In genomic region chr20:33061626-33062025, GRCh38 we compare ENCODE assay signal across 28 cellular contexts. TPM values are rescaled to one million over a fixed set of nuclear protein-coding genes. Genes with fewer than 3 reads are reported as not detected.
A peak's percentile ranks its signal among the peaks of the same experiment; 100 is the strongest.
DNase-seq lines count a peak whose midpoint lies in the region; ATAC-seq, FAIRE-seq and TF ChIP-seq lines count a peak whose summit lies in the region.
"Had no signal": no experiment of that assay in that cellular context is flagged by ENCODE, and none has a peak within 500 bp of the region (broad histone marks: within the 10 kb centered on the region; RNA-seq: fewer than 3 reads in every experiment).

No MANE protein-coding gene starts in this region.

- FAIRE-seq in H1 (lab: Jason Lieb, UNC), result no peak
- FAIRE-seq: A204.1, GM12891 had no signal

- no peaks in the 10 kb centered on the region for H3K79me1 ChIP-seq in H1 (ENCODE audit: low read depth, low read length)

- no peaks in the 10 kb centered on the region for H3K27me3 Mint-ChIP-seq in activated CD4-positive, alpha-beta memory T cell treated with anti-CD3 and anti-CD28 coated beads for 36 hours

- no peaks in the 10 kb centered on the region for H3K79me2 ChIP-seq in H1 (ENCODE audit: control insufficient read depth in 1 of 2, insufficient read depth in 2 of 2, low read length in 2 of 2)
- H3K79me2 ChIP-seq in mammary epithelial cell (ENCODE audit: insufficient read depth, low read length), result no peaks in the 10 kb centered on the region

- H2BK20ac ChIP-seq in H1 (ENCODE audit: low read length), result no peak overlapping the region

- H3K36me3 ChIP-seq in BLaER1 treated with 17β-estradiol and CSF1 and Interleukin-3, amounts not matched to agents 10 nM and 100 nM, result no peaks in the 10 kb centered on the region
- no peaks in the 10 kb centered on the region for H3K36me3 ChIP-seq in H1 (ENCODE audit: control insufficient read depth in 2 of 4, insufficient read depth in 4 of 4, low read length in 3 of 4)
- H3K36me3 ChIP-seq in mammary epithelial cell (ENCODE audit: insufficient read depth, low read length), result no peaks in the 10 kb centered on the region

- H2BK120ac ChIP-seq in H1 (replicated peaks; ENCODE audit: low read depth, low read length), result no peak overlapping the region

- no peak overlapping the region for H3K27ac Mint-ChIP-seq in activated CD4-positive, alpha-beta memory T cell treated with anti-CD3 and anti-CD28 coated beads for 36 hours
- H3K27ac Mint-ChIP-seq: CD8-positive, alpha-beta T cell; IgD-negative memory B cell had no signal

- peak overlapping the region in 10 of 11 experiments; percentile 31 to 72 (median 62); a peak in 19 of 22 replicates for H3K4me2 ChIP-seq in BLaER1 treated with 17β-estradiol and CSF1 and Interleukin-3, amounts not matched to agents 10 nM and 100 nM
- H3K4me2 ChIP-seq in H1 (ENCODE audit: insufficient read depth in 1 of 2, low read depth in 2 of 2, low read length in 2 of 2) (no peak overlapping the region), mammary epithelial cell (ENCODE audit: insufficient read depth, low read depth, low read length) (no peak overlapping the region)
- H3K4me2 ChIP-seq: KMS-11, PC-9 had no signal

- H4K8ac ChIP-seq in H1 (ENCODE audit: extremely low read depth, insufficient read depth, low read length), result no peak overlapping the region

- no peak overlapping the region; a peak in 1 of 22 replicates for H3K9ac ChIP-seq in BLaER1 treated with 17β-estradiol and CSF1 and Interleukin-3, amounts not matched to agents 10 nM and 100 nM
- H3K9ac ChIP-seq in H1 (replicated peaks in 1 of 4; ENCODE audit: extremely low read depth in 1 of 4, low read depth in 3 of 4, low read length in 3 of 4) (no peak overlapping the region), mammary epithelial cell (ENCODE audit: insufficient read depth, low read length) (no peak overlapping the region)
- H3K9ac ChIP-seq: KMS-11 had no signal

- no peaks in the 10 kb centered on the region for H3K4me1 Mint-ChIP-seq in activated CD4-positive, alpha-beta memory T cell treated with anti-CD3 and anti-CD28 coated beads for 36 hours (ENCODE audit: low read depth)

- no peaks in the 10 kb centered on the region for H3K27me3 ChIP-seq in BLaER1 treated with 17β-estradiol and CSF1 and Interleukin-3, amounts not matched to agents 10 nM and 100 nM
- no peaks in the 10 kb centered on the region for H3K27me3 ChIP-seq in H1 (replicated peaks in 1 of 4; ENCODE audit: control insufficient read depth in 3 of 4, extremely low read depth in 1 of 4, insufficient read depth in 3 of 4, low read length in 3 of 4)
- H3K27me3 ChIP-seq in mammary epithelial cell (ENCODE audit: insufficient read depth, low read length), result no peaks in the 10 kb centered on the region

- CTCF ChIA-PET in H1 (lab: Charles Lee; ENCODE audit: partially characterized antibody) (interaction anchor here (1.0 kb wide), 1 partner anchor 27 kb away, joined by 3 read pairs; no protein-coding TSS in a partner anchor), mammary epithelial cell (lab: Charles Lee; ENCODE audit: low non-redundant PET) (no interaction called here)
- CTCF ChIA-PET in activated CD4-positive, alpha-beta memory T cell treated with anti-CD3 and anti-CD28 coated beads for 36 hours (lab: Charles Lee), result no interaction called here

- POLR2A ChIA-PET in H1 (lab: Charles Lee; ENCODE audit: partially characterized antibody), result no interaction called here
- POLR2A ChIA-PET in activated CD4-positive, alpha-beta memory T cell treated with anti-CD3 and anti-CD28 coated beads for 36 hours (lab: Charles Lee), result no interaction called here

- no peaks in the 10 kb centered on the region for H4K20me1 ChIP-seq in BLaER1 treated with 17β-estradiol and CSF1 and Interleukin-3, amounts not matched to agents 10 nM and 100 nM
- no peaks in the 10 kb centered on the region for H4K20me1 ChIP-seq in H1 (replicated peaks in 1 of 2; ENCODE audit: control insufficient read depth in 1 of 2, insufficient read depth in 2 of 2, low read length in 2 of 2)
- H4K20me1 ChIP-seq in mammary epithelial cell (ENCODE audit: insufficient read depth, low read length), result no peaks in the 10 kb centered on the region

- no peak for TF ChIP-seq EP300 in H1 (IDR thresholded peaks at IDR 0.05; ENCODE audit: borderline replicate concordance in 1 of 2, low read depth in 2 of 2, low read length in 2 of 2)

- no peaks in the 10 kb centered on the region for H3K36me3 Mint-ChIP-seq in activated CD4-positive, alpha-beta memory T cell treated with anti-CD3 and anti-CD28 coated beads for 36 hours
- H3K36me3 Mint-ChIP-seq: CD8-positive, alpha-beta T cell; IgD-negative memory B cell had no signal

- in situ Hi-C loops in mammary epithelial cell (cut with MboI; ENCODE audit: low sequenced_read_pairs in 2 of 2), result no loop called here

- 89% methylated on average over 11 of the region's 15 CpGs; no CpG with 5 or more reads in 1 of the 2 experiments for WGBS in H1 (ENCODE audit: extremely low coverage in 1 of 2, insufficient coverage in 1 of 2, insufficient read length in 1 of 2, insufficient replicate concordance in 2 of 2, low coverage in 1 of 2, low lambda C conversion rate in 2 of 2, missing lambda C conversion rate in 1 of 2), 2 experiments
- WGBS in mammary epithelial cell (ENCODE audit: low coverage, missing lambda C conversion rate), result 65% methylated on average over 12 of the region's 15 CpGs

- 0 out of 2 replicates have a peak overlapping the region, but pooled peaks have one; percentile 8 for H2BK5ac ChIP-seq in H1 (ENCODE audit: low read depth, low read length)

- H2AK5ac ChIP-seq in H1 (ENCODE audit: low read depth, low read length), result no peak overlapping the region

- H2BK15ac ChIP-seq in H1 (ENCODE audit: low read length), result no peak overlapping the region

- dilution Hi-C loops in mammary epithelial cell (cut with HindIII; ENCODE audit: low sequenced_read_pairs), result loop anchor here (5.0 kb wide), 1 partner anchor 59 kb away; the partner anchor contains the start of gene SUN5

- no peak overlapping the region for H2BK12ac ChIP-seq in H1 (ENCODE audit: low read depth, low read length)

- H3K9me3 ChIP-seq in BLaER1 treated with 17β-estradiol and CSF1 and Interleukin-3, amounts not matched to agents 10 nM and 100 nM (replicated peaks in 1 of 11), result no peaks in the 10 kb centered on the region
- no peaks in the 10 kb centered on the region for H3K9me3 ChIP-seq in H1 (ENCODE audit: insufficient read depth in 2 of 2, low read depth in 1 of 2, low read length in 1 of 2)
- H3K9me3 ChIP-seq in mammary epithelial cell (replicated peaks; ENCODE audit: insufficient read depth, low read length), result no peaks in the 10 kb centered on the region
- H3K9me3 ChIP-seq: Caco-2 had no signal

- H3K4me1 ChIP-seq in BLaER1 treated with 17β-estradiol and CSF1 and Interleukin-3, amounts not matched to agents 10 nM and 100 nM, result peaks cover 0 to 45% (median 30%) of the 10 kb centered on the region in 10 experiments; a peak in 16 of 20 replicates
- no peaks in the 10 kb centered on the region for H3K4me1 ChIP-seq in H1 (replicated peaks in 1 of 4; ENCODE audit: control insufficient read depth in 3 of 4, insufficient read depth in 4 of 4, low read length in 3 of 4)
- no peaks in the 10 kb centered on the region for H3K4me1 ChIP-seq in mammary epithelial cell (ENCODE audit: insufficient read depth, low read length)
- H3K4me1 ChIP-seq: Caco-2 had no signal

- H3K27ac ChIP-seq in BLaER1 treated with 17β-estradiol and CSF1 and Interleukin-3, amounts not matched to agents 10 nM and 100 nM, result peak overlapping the region in 4 of 11 experiments; percentile 14 to 42 (median 23); a peak in 4 of 22 replicates
- H3K27ac ChIP-seq in H1 (ENCODE audit: low read depth, low read length) (no peak overlapping the region), mammary epithelial cell (ENCODE audit: insufficient read depth, low read depth, low read length) (no peak overlapping the region)
- H3K27ac ChIP-seq: C4-2B, KMS-11, PC-9 had no signal

- no peak overlapping the region for H3K4me3 Mint-ChIP-seq in activated CD4-positive, alpha-beta memory T cell treated with anti-CD3 and anti-CD28 coated beads for 36 hours
- H3K4me3 Mint-ChIP-seq: CD8-positive, alpha-beta T cell; IgD-negative memory B cell had no signal

- H3K56ac ChIP-seq in H1 (replicated peaks; ENCODE audit: insufficient read length, low read depth, low read length), result no peak overlapping the region

- no TSS peak for BruUV-seq in mammary epithelial cell (replicated peaks; lab: Mats Ljungman, UMichigan)

- no peaks in the 10 kb centered on the region for H3K23me2 ChIP-seq in H1 (ENCODE audit: low read depth, low read length)

- no peak overlapping the region for H4K91ac ChIP-seq in H1 (replicated peaks; ENCODE audit: insufficient read length, low read length)

- no peaks in the 10 kb centered on the region for H3K9me3 Mint-ChIP-seq in activated CD4-positive, alpha-beta memory T cell treated with anti-CD3 and anti-CD28 coated beads for 36 hours
- H3K9me3 Mint-ChIP-seq: CD8-positive, alpha-beta T cell; IgD-negative memory B cell had no signal

- H2AFZ ChIP-seq in H1 (ENCODE audit: low read length), result no peak overlapping the region
- no peak overlapping the region for H2AFZ ChIP-seq in mammary epithelial cell (ENCODE audit: low read depth, low read length)
- H2AFZ ChIP-seq: PC-9 had no signal

- DNase-seq in NCI-H524 treated with DMSO at 0.1 percent for 48 hours (lab: John Stamatoyannopoulos, UW) (peak; percentile 29), H1 (ENCODE audit: low read depth in 1 of 2, low spot score in 2 of 2) (no peak), retinal pigment epithelial cell (ENCODE audit: low read depth) (peak; percentile 35), mammary epithelial cell (no peak)
- DNase-seq in activated CD4-positive, alpha-beta memory T cell treated with anti-CD3 and anti-CD28 coated beads for 36 hours, result no peak
- DNase-seq: AML-193; Caco-2; CD8-positive, alpha-beta T cell; DMS 273 treated with DMSO at 0.1 percent for 48 hours; DMS79; GF-D8; GOT3; HCEC 1CT; MM.1S; NCI-H2029; NK-92 treated with Interleukin-12 subunit alpha and Interleukin-12 subunit beta, amount 100 ng/mL, for 24 hours; PC-9; Right ventricle myocardium superior had no signal

- no peak for TF ChIP-seq RAD21 in H1 (IDR thresholded peaks at IDR 0.05 in 1 of 2, conservative IDR thresholded peaks at IDR 0.05 in 1 of 2; ENCODE audit: low read depth in 2 of 2, low read length in 2 of 2)

- no peak overlapping the region for H3K4me3 ChIP-seq in BLaER1 treated with 17β-estradiol and CSF1 and Interleukin-3, amounts not matched to agents 10 nM and 100 nM
- no peak overlapping the region for H3K4me3 ChIP-seq in H1 (ENCODE audit: extremely low read depth in 1 of 4, insufficient read depth in 2 of 4, low read depth in 3 of 4, low read length in 4 of 4)
- H3K4me3 ChIP-seq in retinal pigment epithelial cell (ENCODE audit: low read length), result no peak overlapping the region
- H3K4me3 ChIP-seq in mammary epithelial cell (replicated peaks in 1 of 3; ENCODE audit: insufficient read depth in 1 of 3, low read depth in 2 of 3, low read length in 3 of 3), result no peak overlapping the region
- H3K4me3 ChIP-seq: PC-9 had no signal

- no peak for TF ChIP-seq CTCF in H1 (IDR thresholded peaks at IDR 0.05; ENCODE audit: control extremely low read depth in 1 of 3, insufficient read depth in 1 of 3, low read depth in 1 of 3, low read length in 3 of 3)
- TF ChIP-seq CTCF in retinal pigment epithelial cell (conservative IDR thresholded peaks at IDR 0.05; ENCODE audit: low read depth, low read length), result no peak
- TF ChIP-seq CTCF in mammary epithelial cell (conservative IDR thresholded peaks at IDR 0.05 in 1 of 2, IDR thresholded peaks at IDR 0.05 in 1 of 2; ENCODE audit: extremely low read depth in 1 of 2, insufficient read depth in 1 of 2, low read depth in 1 of 2, low read length in 2 of 2), result no peak

- no peak overlapping the region for H4K5ac ChIP-seq in H1 (ENCODE audit: insufficient read length, low read depth, low read length)

- no peak overlapping the region for H3K14ac ChIP-seq in H1 (ENCODE audit: insufficient read length)

- no peak overlapping the region for H3K4ac ChIP-seq in H1 (replicated peaks; ENCODE audit: insufficient read length, low read depth, low read length)

- no peak for ATAC-seq in HG03095 (IDR thresholded peaks at IDR 0.05; ENCODE audit: unreplicated experiment)
- ATAC-seq: CD8-positive, alpha-beta T cell had no signal

- intact Hi-C loops in mammary epithelial cell (cut with micrococcal nuclease), result no loop called here
- intact Hi-C loops in activated CD4-positive, alpha-beta memory T cell treated with anti-CD3 and anti-CD28 coated beads for 36 hours (cut with micrococcal nuclease), result no loop called here

- H3K18ac ChIP-seq in H1 (ENCODE audit: extremely low read depth, low read length), result no peak overlapping the region

- H3K23ac ChIP-seq in H1 (ENCODE audit: insufficient read length), result no peak overlapping the region

- TF ChIP-seq POLR2A in H1 (IDR thresholded peaks at IDR 0.05; ENCODE audit: control extremely low read depth in 1 of 2, low read depth in 2 of 2, low read length in 2 of 2), result no peak

RNA-seq across cellular contexts. Expression of gene BPIFB3, which starts 7.9 kb away (rescaled TPM):
- not detected in 2 replicates for total RNA-seq in H1 (2021; fragmentation: NEBNext Ultra II Directional; extraction: Animal tissue kit (Norgen Biotek cat#: 25700))
- polyA plus RNA-seq in H1 (2011; rRNA removed) (0.16 TPM in 1 of 2 replicates, not detected in the other), mammary epithelial cell (not detected)
- not detected for polyA plus RNA-seq in H1 (2011; cell fraction: cytosol; rRNA removed)
- 0.31 TPM for polyA plus RNA-seq in H1 (2011; cell fraction: nucleus; rRNA removed)
- not detected in 4 replicates for polyA plus RNA-seq in H1 (2012, experiment 1 of 2)
- polyA plus RNA-seq in H1 (2012, experiment 2 of 2), result not detected
- polyA plus RNA-seq in H1 (2013, experiment 1 of 2), result not detected
- not detected for polyA plus RNA-seq in H1 (2013, experiment 2 of 2)
- polyA minus RNA-seq in H1 (2011; rRNA and poly(A)+ RNA removed), result not detected in 2 replicates
- not detected for polyA minus RNA-seq in H1 (2011; cell fraction: cytosol; rRNA and poly(A)+ RNA removed)
- polyA minus RNA-seq in H1 (2011; cell fraction: nucleus; rRNA and poly(A)+ RNA removed), result not detected
- not detected for total RNA-seq in mammary epithelial cell
- polyA minus RNA-seq in mammary epithelial cell, result not detected
- not detected for total RNA-seq in activated CD4-positive, alpha-beta memory T cell treated with anti-CD3 and anti-CD28 coated beads for 36 hours
- total RNA-seq: Caco-2; CD8-positive, alpha-beta T cell; NCI-H460; PC-9; Right ventricle myocardium superior; RPMI7951; SK-MEL-5 had no signal
- polyA plus RNA-seq: IgD-negative memory B cell had no signal

RNA-seq across cellular contexts. Expression of gene BPIFB4, which starts 17.8 kb away (rescaled TPM):
- not detected in 2 replicates for total RNA-seq in H1 (2021; fragmentation: NEBNext Ultra II Directional; extraction: Animal tissue kit (Norgen Biotek cat#: 25700))
- polyA plus RNA-seq in H1 (2011; rRNA removed) (0.17 TPM in 1 of 2 replicates, not detected in the other), mammary epithelial cell (not detected)
- polyA plus RNA-seq in H1 (2011; cell fraction: cytosol; rRNA removed), result not detected
- polyA plus RNA-seq in H1 (2011; cell fraction: nucleus; rRNA removed), result 0.31 TPM
- polyA plus RNA-seq in H1 (2012, experiment 1 of 2), result 0.11 TPM in 1 of 4 replicates, not detected in the others
- not detected for polyA plus RNA-seq in H1 (2012, experiment 2 of 2)
- not detected for polyA plus RNA-seq in H1 (2013, experiment 1 of 2)
- polyA plus RNA-seq in H1 (2013, experiment 2 of 2), result 0.11 TPM
- not detected in 2 replicates for polyA minus RNA-seq in H1 (2011; rRNA and poly(A)+ RNA removed)
- polyA minus RNA-seq in H1 (2011; cell fraction: cytosol; rRNA and poly(A)+ RNA removed), result not detected
- not detected for polyA minus RNA-seq in H1 (2011; cell fraction: nucleus; rRNA and poly(A)+ RNA removed)
- total RNA-seq in mammary epithelial cell, result not detected
- not detected for polyA minus RNA-seq in mammary epithelial cell
- total RNA-seq in activated CD4-positive, alpha-beta memory T cell treated with anti-CD3 and anti-CD28 coated beads for 36 hours, result not detected
- total RNA-seq: Caco-2; CD8-positive, alpha-beta T cell; NCI-H460; PC-9; Right ventricle myocardium superior; RPMI7951; SK-MEL-5 had no signal
- polyA plus RNA-seq: IgD-negative memory B cell had no signal

RNA-seq across cellular contexts. Expression of gene BPIFB6, which starts 30.2 kb away (rescaled TPM):
- not detected in 2 replicates for total RNA-seq in H1 (2021; fragmentation: NEBNext Ultra II Directional; extraction: Animal tissue kit (Norgen Biotek cat#: 25700))
- polyA plus RNA-seq in H1 (2011; rRNA removed) (not detected in 2 replicates), mammary epithelial cell (not detected)
- not detected for polyA plus RNA-seq in H1 (2011; cell fraction: cytosol; rRNA removed)
- polyA plus RNA-seq in H1 (2011; cell fraction: nucleus; rRNA removed), result not detected
- polyA plus RNA-seq in H1 (2012, experiment 1 of 2), result not detected in 4 replicates
- polyA plus RNA-seq in H1 (2012, experiment 2 of 2), result not detected
- not detected for polyA plus RNA-seq in H1 (2013, experiment 1 of 2)
- polyA plus RNA-seq in H1 (2013, experiment 2 of 2), result not detected
- polyA minus RNA-seq in H1 (2011; rRNA and poly(A)+ RNA removed), result not detected in 2 replicates
- not detected for polyA minus RNA-seq in H1 (2011; cell fraction: cytosol; rRNA and poly(A)+ RNA removed)
- polyA minus RNA-seq in H1 (2011; cell fraction: nucleus; rRNA and poly(A)+ RNA removed), result not detected
- not detected for total RNA-seq in mammary epithelial cell
- not detected for polyA minus RNA-seq in mammary epithelial cell
- not detected for total RNA-seq in activated CD4-positive, alpha-beta memory T cell treated with anti-CD3 and anti-CD28 coated beads for 36 hours
- total RNA-seq: Caco-2; CD8-positive, alpha-beta T cell; NCI-H460; PC-9; Right ventricle myocardium superior; RPMI7951; SK-MEL-5 had no signal
- polyA plus RNA-seq: IgD-negative memory B cell had no signal

RNA-seq across cellular contexts. Expression of gene BPIFB2, which starts 54.1 kb away (rescaled TPM):
- total RNA-seq in H1 (2021; fragmentation: NEBNext Ultra II Directional; extraction: Animal tissue kit (Norgen Biotek cat#: 25700)), result not detected in 2 replicates
- not detected in 2 replicates for polyA plus RNA-seq in H1 (2011; rRNA removed)
- 0.62 TPM for polyA plus RNA-seq in H1 (2011; cell fraction: cytosol; rRNA removed)
- polyA plus RNA-seq in H1 (2011; cell fraction: nucleus; rRNA removed), result not detected
- not detected in 4 replicates for polyA plus RNA-seq in H1 (2012, experiment 1 of 2)
- polyA plus RNA-seq in H1 (2012, experiment 2 of 2), result 0.13 TPM
- not detected for polyA plus RNA-seq in H1 (2013, experiment 1 of 2)
- not detected for polyA plus RNA-seq in H1 (2013, experiment 2 of 2)
- 0.15 TPM in 1 of 2 replicates, not detected in the other for polyA minus RNA-seq in H1 (2011; rRNA and poly(A)+ RNA removed)
- polyA minus RNA-seq in H1 (2011; cell fraction: cytosol; rRNA and poly(A)+ RNA removed), result not detected
- not detected for polyA minus RNA-seq in H1 (2011; cell fraction: nucleus; rRNA and poly(A)+ RNA removed)
- not detected for total RNA-seq in mammary epithelial cell
- polyA plus RNA-seq in mammary epithelial cell, result not detected
- not detected for polyA minus RNA-seq in mammary epithelial cell
- total RNA-seq in activated CD4-positive, alpha-beta memory T cell treated with anti-CD3 and anti-CD28 coated beads for 36 hours, result not detected
- total RNA-seq: Caco-2; CD8-positive, alpha-beta T cell; NCI-H460; PC-9; Right ventricle myocardium superior; RPMI7951; SK-MEL-5 had no signal
- polyA plus RNA-seq: IgD-negative memory B cell had no signal

RNA-seq across cellular contexts. Expression of gene SUN5, which starts 57.4 kb away (rescaled TPM):
- not detected in 2 replicates for total RNA-seq in H1 (2021; fragmentation: NEBNext Ultra II Directional; extraction: Animal tissue kit (Norgen Biotek cat#: 25700))
- polyA plus RNA-seq in H1 (2011; rRNA removed) (not detected in 2 replicates), mammary epithelial cell (not detected)
- not detected for polyA plus RNA-seq in H1 (2011; cell fraction: cytosol; rRNA removed)
- polyA plus RNA-seq in H1 (2011; cell fraction: nucleus; rRNA removed), result not detected
- not detected in 4 replicates for polyA plus RNA-seq in H1 (2012, experiment 1 of 2)
- polyA plus RNA-seq in H1 (2012, experiment 2 of 2), result not detected
- polyA plus RNA-seq in H1 (2013, experiment 1 of 2), result not detected
- polyA plus RNA-seq in H1 (2013, experiment 2 of 2), result not detected
- polyA minus RNA-seq in H1 (2011; rRNA and poly(A)+ RNA removed), result not detected in 2 replicates
- not detected for polyA minus RNA-seq in H1 (2011; cell fraction: cytosol; rRNA and poly(A)+ RNA removed)
- not detected for polyA minus RNA-seq in H1 (2011; cell fraction: nucleus; rRNA and poly(A)+ RNA removed)
- not detected for total RNA-seq in mammary epithelial cell
- not detected for polyA minus RNA-seq in mammary epithelial cell
- total RNA-seq in activated CD4-positive, alpha-beta memory T cell treated with anti-CD3 and anti-CD28 coated beads for 36 hours, result not detected
- total RNA-seq: Caco-2; CD8-positive, alpha-beta T cell; NCI-H460; PC-9; Right ventricle myocardium superior; RPMI7951; SK-MEL-5 had no signal
- polyA plus RNA-seq: IgD-negative memory B cell had no signal

Comparison
In these comparisons a context has a peak if more than half of its experiments do, and no peak if none do; other contexts are left out.
1. H3K4me2 ChIP-seq: peak in BLaER1 treated with 17β-estradiol and CSF1 and Interleukin-3, amounts not matched to agents 10 nM and 100 nM (10 of 11); none in H1 (0 of 2) and mammary epithelial cell (single experiment).
2. DNase-seq: peak in NCI-H524 treated with DMSO at 0.1 percent for 48 hours (single experiment) and retinal pigment epithelial cell (single experiment); none in H1 (0 of 2), mammary epithelial cell (single experiment) and activated CD4-positive, alpha-beta memory T cell treated with anti-CD3 and anti-CD28 coated beads for 36 hours (single experiment).